In the genomic region with DNA sequence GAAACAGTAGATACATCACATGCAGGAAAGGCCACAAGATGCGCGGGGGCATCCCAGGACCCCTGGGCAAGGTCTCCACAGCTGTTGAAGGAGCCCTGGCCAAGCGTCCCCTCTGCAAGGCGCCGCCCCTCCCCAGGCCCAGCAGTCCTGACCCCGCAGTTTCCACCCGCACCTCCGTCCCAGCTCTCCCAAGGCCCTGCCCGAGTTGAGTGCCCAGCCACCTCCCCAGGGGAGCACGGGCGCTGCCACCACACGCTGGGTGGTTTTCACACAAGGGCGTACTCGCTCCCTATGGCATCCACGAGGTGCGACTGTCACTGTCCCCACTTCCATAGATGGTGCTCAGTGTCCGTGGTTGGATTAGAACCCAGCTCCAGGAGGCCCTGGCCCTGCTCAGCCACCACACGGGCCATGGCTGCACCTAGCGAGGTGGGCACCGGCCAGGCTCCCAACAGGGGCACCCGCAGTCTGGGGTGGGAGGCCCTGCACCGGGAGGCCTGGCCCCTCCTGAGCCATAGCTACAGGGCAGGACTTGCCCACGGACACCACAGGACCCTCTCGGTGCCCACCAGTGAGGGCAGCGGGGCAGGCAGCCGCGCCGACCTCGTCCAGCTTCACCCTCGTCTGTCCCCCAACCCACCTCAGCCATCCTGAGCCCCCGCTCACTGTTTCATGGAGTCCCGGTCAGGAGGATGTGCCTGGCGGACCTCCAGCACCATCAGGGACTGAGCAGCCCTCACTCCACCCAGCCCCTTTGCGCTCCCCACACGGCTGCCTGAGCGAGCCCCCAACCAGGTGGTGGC, we compare ENCODE assay signal across 20 cellular contexts. TPM values are rescaled to one million over a fixed set of nuclear protein-coding genes. Genes with fewer than 3 reads are reported as not detected.
"Had no signal": no experiment of that assay in that cellular context is flagged by ENCODE, and none has a peak within 500 bp of the region (broad histone marks: within the 10 kb centered on the region; RNA-seq: fewer than 3 reads in every experiment).

No MANE protein-coding gene starts in this region.

- ATAC-seq: effector memory CD8-positive, alpha-beta T cell; left lobe of liver; stimulated activated effector memory CD8-positive, alpha-beta T cell treated with anti-CD3 and anti-CD28 coated beads, Interleukin-12 subunit alpha, Interleukin-12 subunit beta, amount 100 ng/mL, for 72 hours had no signal

- H3K4me1 ChIP-seq: breast epithelium, esophagus squamous epithelium, neural progenitor cell, testis had no signal

- H3K4me2 ChIP-seq: neural progenitor cell had no signal

- H3K27me3 ChIP-seq: neural progenitor cell, ovary, testis had no signal

- H3K36me3 ChIP-seq: breast epithelium, esophagus squamous epithelium, neural progenitor cell, ovary had no signal

- H3K4me3 ChIP-seq: breast epithelium, esophagus squamous epithelium, neural progenitor cell, ovary, testis had no signal

- DNase-seq: activated CD4-positive, alpha-beta T cell treated with anti-CD3 and anti-CD28 coated beads, Interleukin-2, amount 10 ng/mL, durations not matched to agents 7 days and 5 days; activated CD4-positive, CD25-positive, alpha-beta regulatory T cell; activated CD8-positive, alpha-beta memory T cell treated with anti-CD3 and anti-CD28 coated beads for 24 hours; activated CD8-positive, alpha-beta memory T cell treated with anti-CD3 and anti-CD28 coated beads, Interleukin-2, amount 50 U/mL, for 48 hours; activated effector memory CD4-positive, alpha-beta T cell treated with Interleukin-2 at 50 U/mL for 16 hours; activated T-cell treated with anti-CD3 and anti-CD28 coated beads, Interleukin-2, amount 50 U/mL, for 48 hours; dermis blood vessel endothelial cell; effector memory CD8-positive, alpha-beta T cell; esophagus squamous epithelium; hypothalamus; islet precursor cell; stimulated activated CD4-positive, alpha-beta T cell treated with anti-CD3 and anti-CD28 coated beads, Interleukin-2, amount 100 ng/mL, for 48 hours; T1000; testis had no signal

- H3K27ac ChIP-seq: breast epithelium, esophagus squamous epithelium, neural progenitor cell, ovary, testis had no signal

- H2AFZ ChIP-seq: neural progenitor cell had no signal

- H3K9me3 ChIP-seq: breast epithelium, esophagus squamous epithelium, ovary, testis had no signal

RNA-seq across cellular contexts. Expression of gene KIF1A, which starts 36.0 kb away (rescaled TPM):
- total RNA-seq: dermis blood vessel endothelial cell, mononuclear cell had no signal
